15 cellular contexts compared by ENCODE assay signal in genomic region chr6:98957440-98957839, GRCh38. TPM values are rescaled to one million over a fixed set of nuclear protein-coding genes. Genes with fewer than 3 reads are reported as not detected.
A peak's percentile ranks its signal among the peaks of the same experiment; 100 is the strongest.
DNase-seq lines count a peak whose midpoint lies in the region; ATAC-seq and TF ChIP-seq lines count a peak whose summit lies in the region.
"Had no signal": no experiment of that assay in that cellular context is flagged by ENCODE, and none has a peak within 500 bp of the region (broad histone marks: within the 10 kb centered on the region; RNA-seq: fewer than 3 reads in every experiment).

No MANE protein-coding gene starts in this region.

- H3K4me1 ChIP-seq in colonic mucosa (no peaks in the 10 kb centered on the region), mucosa of descending colon (ENCODE audit: low read depth) (no peaks in the 10 kb centered on the region)
- H3K4me1 ChIP-seq: psoas muscle had no signal

- no peaks in the 10 kb centered on the region for H3K9me3 Mint-ChIP-seq in nephron progenitor cell

- H3K4me3 Mint-ChIP-seq in nephron progenitor cell: no peak overlapping the region
- H3K4me3 Mint-ChIP-seq: T-helper 17 cell had no signal

- H3K9me3 ChIP-seq in colonic mucosa (no peaks in the 10 kb centered on the region), mucosa of descending colon (no peaks in the 10 kb centered on the region)
- H3K9me3 ChIP-seq: psoas muscle had no signal

- ATAC-seq in mucosa of descending colon (peak; percentile 77), GM18909 (IDR thresholded peaks at IDR 0.05; ENCODE audit: poor library complexity, unreplicated experiment) (no peak), HG03175 (IDR thresholded peaks at IDR 0.05; ENCODE audit: unreplicated experiment) (no peak)
- ATAC-seq: psoas muscle, T-helper 17 cell had no signal

- intact Hi-C loops in colonic mucosa (cut with DNase I) (no loop called here), mucosa of descending colon (cut with DNase I, micrococcal nuclease) (no loop called here)

- no peaks in the 10 kb centered on the region for H3K27me3 ChIP-seq in colonic mucosa
- H3K27me3 ChIP-seq: cardiac muscle cell had no signal

- H3K27ac ChIP-seq in colonic mucosa: no peak overlapping the region
- H3K27ac ChIP-seq: C4-2B, cardiac muscle cell, psoas muscle had no signal

- no peaks in the 10 kb centered on the region for H3K4me1 Mint-ChIP-seq in nephron progenitor cell
- H3K4me1 Mint-ChIP-seq: T-helper 17 cell had no signal

- no peaks in the 10 kb centered on the region for H3K36me3 Mint-ChIP-seq in nephron progenitor cell (ENCODE audit: low read depth)

- H3K4me3 ChIP-seq in colonic mucosa: no peak overlapping the region
- no peak overlapping the region for H3K4me3 ChIP-seq in mucosa of descending colon
- H3K4me3 ChIP-seq: cardiac muscle cell, lung, psoas muscle had no signal

- TF ChIP-seq CTCF in colonic mucosa (IDR thresholded peaks at IDR 0.05) (no peak), mucosa of descending colon (IDR thresholded peaks at IDR 0.05) (no peak), nephron progenitor cell (IDR thresholded peaks at IDR 0.05) (no peak)

- H3K9ac ChIP-seq in colonic mucosa (ENCODE audit: low read depth in 2 of 2, low read length in 2 of 2): no peak overlapping the region

- peaks cover 8% of the 10 kb centered on the region for H3K27me3 Mint-ChIP-seq in nephron progenitor cell (ENCODE audit: low read depth, poor library complexity)

- DNase-seq in DMS53 (lab: John Stamatoyannopoulos, UW): peak; percentile 65
- DNase-seq in NCI-H226: peak; percentile 29
- peak; percentile 52 for DNase-seq in colonic mucosa
- DNase-seq in mucosa of descending colon: peak; percentile 28 to 50 (median 46)
- no peak for DNase-seq in NCI-H1436 treated with DMSO at 0.1 percent for 48 hours (lab: John Stamatoyannopoulos, UW)
- no peak for DNase-seq in nephron progenitor cell
- DNase-seq: activated CD8-positive, alpha-beta memory T cell treated with anti-CD3 and anti-CD28 coated beads, Interleukin-2, amount 50 U/mL, for 4 hours; NCI-H510A; psoas muscle; T-helper 17 cell had no signal

- no peak overlapping the region for H3K27ac Mint-ChIP-seq in nephron progenitor cell
- H3K27ac Mint-ChIP-seq: T-helper 17 cell had no signal

- H3K36me3 ChIP-seq in colonic mucosa (no peaks in the 10 kb centered on the region), mucosa of descending colon (ENCODE audit: low read depth) (no peaks in the 10 kb centered on the region)
- H3K36me3 ChIP-seq: cardiac muscle cell had no signal

RNA-seq across cellular contexts. Expression of gene FBXL4, which starts 9.7 kb away (rescaled TPM):
- total RNA-seq in colonic mucosa (10 to 100 TPM; 10.6 to 16.1 TPM), mucosa of descending colon (10 to 100 TPM; 13.2 to 23.8 (median 22.5) TPM)

Comparison
In these comparisons a context has a peak if more than half of its experiments do, and no peak if none do; other contexts are left out.
1. DNase-seq: peak in DMS53 (single experiment), NCI-H226 (single experiment), colonic mucosa (single experiment) and mucosa of descending colon (3 of 3); none in NCI-H1436 treated with DMSO at 0.1 percent for 48 hours (single experiment) and nephron progenitor cell (single experiment).